In genomic region chr6:129936329-129937165, GRCh38 we compare ENCODE assay signal across 8 cellular contexts.
DNase-seq lines count a peak whose midpoint lies in the region; ATAC-seq and TF ChIP-seq lines count a peak whose summit lies in the region.

No MANE protein-coding gene starts in this region.

- DNase-seq in T-helper 2 cell, result peak in 4 of 5 experiments; percentile 3 to 54 (median 18)
- DNase-seq in T-helper 2 cell treated with Interferon-gamma antibody and Interleukin-4, amounts not matched to agents 5 μg/mL and 100 μg/mL, for 36 hours (ENCODE audit: low spot score), result no peak
- peak; percentile 50 for DNase-seq in H9
- DNase-seq in NCI-H146 treated with DMSO at 0.1 percent for 48 hours (lab: John Stamatoyannopoulos, UW; ENCODE audit: unreplicated experiment), result peak; percentile 64
- peak; percentile 49 for DNase-seq in WERI-Rb-1
- DNase-seq in epithelial cell of esophagus (ENCODE audit: low read depth), result peak; percentile 74
- DNase-seq in naive thymus-derived CD4-positive, alpha-beta T cell, result peak in 5 of 9 donors; percentile 21 to 47 (median 28)
- no peak for DNase-seq in activated T-helper 2 cell treated with anti-CD3 and anti-CD28 coated beads, Interferon-gamma antibody, Interleukin-2, Interleukin-4, amounts not matched to agents 10 μg/mL and 5 μg/mL and 100 μg/mL, durations not matched to agents 14 hours and 24 hours and 36 hours (ENCODE audit: low spot score)

- H3K4me3 Mint-ChIP-seq in T-helper 2 cell treated with Interferon-gamma antibody and Interleukin-4, amounts not matched to agents 5 μg/mL and 100 μg/mL, for 36 hours, result no peak overlapping the region
- H3K4me3 Mint-ChIP-seq in H9, result no peak overlapping the region
- no peak overlapping the region for H3K4me3 Mint-ChIP-seq in naive thymus-derived CD4-positive, alpha-beta T cell
- no peak overlapping the region for H3K4me3 Mint-ChIP-seq in activated T-helper 2 cell treated with anti-CD3 and anti-CD28 coated beads, Interferon-gamma antibody, Interleukin-2, Interleukin-4, amounts not matched to agents 10 μg/mL and 5 μg/mL and 100 μg/mL, durations not matched to agents 14 hours and 24 hours and 36 hours (ENCODE audit: low read depth)

- H3K4ac ChIP-seq in H9 (ENCODE audit: low read depth, low read length), result no peak overlapping the region

- H4K91ac ChIP-seq in H9 (ENCODE audit: insufficient read length, low read depth, low read length), result no peak overlapping the region

- H3K36me3 Mint-ChIP-seq in T-helper 2 cell treated with Interferon-gamma antibody and Interleukin-4, amounts not matched to agents 5 μg/mL and 100 μg/mL, for 36 hours (ENCODE audit: low read depth), result no peaks in the 10 kb centered on the region
- H3K36me3 Mint-ChIP-seq in H9 (ENCODE audit: insufficient read depth in 1 of 3, low read depth in 3 of 3), result no peaks in the 10 kb centered on the region
- no peaks in the 10 kb centered on the region for H3K36me3 Mint-ChIP-seq in naive thymus-derived CD4-positive, alpha-beta T cell
- H3K36me3 Mint-ChIP-seq in activated T-helper 2 cell treated with anti-CD3 and anti-CD28 coated beads, Interferon-gamma antibody, Interleukin-2, Interleukin-4, amounts not matched to agents 10 μg/mL and 5 μg/mL and 100 μg/mL, durations not matched to agents 14 hours and 24 hours and 36 hours (ENCODE audit: low read depth), result no peaks in the 10 kb centered on the region

- H4K8ac ChIP-seq in H9 (replicated peaks; ENCODE audit: insufficient read length, low read depth, low read length), result no peak overlapping the region

- H3K4me2 ChIP-seq in H9 (ENCODE audit: insufficient read depth, insufficient read length, low read length), result no peak overlapping the region

- no CpG with 5 or more reads among the region's 7 CpGs for WGBS in H9 (ENCODE audit: extremely low coverage, insufficient read length, low lambda C conversion rate)

- no peaks in the 10 kb centered on the region for H4K20me1 ChIP-seq in H9 (ENCODE audit: control insufficient read depth, insufficient read depth, insufficient read length)

- H3K56ac ChIP-seq in H9 (ENCODE audit: insufficient read length, low read depth, low read length), result no peak overlapping the region

- H3K27ac Mint-ChIP-seq in T-helper 2 cell treated with Interferon-gamma antibody and Interleukin-4, amounts not matched to agents 5 μg/mL and 100 μg/mL, for 36 hours, result no peak overlapping the region
- H3K27ac Mint-ChIP-seq in H9, result no peak overlapping the region
- no peak overlapping the region for H3K27ac Mint-ChIP-seq in naive thymus-derived CD4-positive, alpha-beta T cell
- H3K27ac Mint-ChIP-seq in activated T-helper 2 cell treated with anti-CD3 and anti-CD28 coated beads, Interferon-gamma antibody, Interleukin-2, Interleukin-4, amounts not matched to agents 10 μg/mL and 5 μg/mL and 100 μg/mL, durations not matched to agents 14 hours and 24 hours and 36 hours, result no peak overlapping the region

- H3K79me1 ChIP-seq in H9 (ENCODE audit: insufficient read depth, low read depth, low read length, poor library complexity, severe bottlenecking), result no peaks in the 10 kb centered on the region

- H2BK12ac ChIP-seq in H9 (ENCODE audit: insufficient read length, low read depth, low read length), result no peak overlapping the region

- no peak overlapping the region for H3K23ac ChIP-seq in H9 (ENCODE audit: insufficient read length, low read depth, low read length)

- peak; percentile 81 for TF ChIP-seq CTCF in H9 (conservative IDR thresholded peaks at IDR 0.05)
- peak; percentile 52; the same call in 1 of the 2 replicates for TF ChIP-seq CTCF in WERI-Rb-1 (IDR thresholded peaks at IDR 0.05; ENCODE audit: low read depth, low read length)
- TF ChIP-seq CTCF in epithelial cell of esophagus (IDR thresholded peaks at IDR 0.05; ENCODE audit: insufficient read depth, low read depth, low read length, missing control alignments), result peak; percentile 72

- no peak overlapping the region for H2BK15ac ChIP-seq in H9 (ENCODE audit: low read depth, low read length)

- POLR2A ChIA-PET in naive thymus-derived CD4-positive, alpha-beta T cell (lab: Charles Lee), result interaction anchor here (0.8 kb wide), 1 partner anchor 614 kb away, joined by 3 read pairs; no protein-coding TSS in a partner anchor

- intact Hi-C loops in naive thymus-derived CD4-positive, alpha-beta T cell (cut with micrococcal nuclease), result loop anchor here (1.0 to 5.0 kb wide), 5 partner anchors 84 to 437 kb away; no protein-coding TSS in a partner anchor
- intact Hi-C loops in activated T-helper 2 cell treated with anti-CD3 and anti-CD28 coated beads, Interferon-gamma antibody, Interleukin-2, Interleukin-4, amounts not matched to agents 10 μg/mL and 5 μg/mL and 100 μg/mL, durations not matched to agents 14 hours and 24 hours and 36 hours (cut with micrococcal nuclease), result loop anchor here (1.0 to 10.0 kb wide), 4 partner anchors 86 to 439 kb away; no protein-coding TSS in a partner anchor

- no peak overlapping the region for H2BK120ac ChIP-seq in H9 (ENCODE audit: low read depth, low read length, poor library complexity, severe bottlenecking)

- no peaks in the 10 kb centered on the region for H3K9me3 Mint-ChIP-seq in T-helper 2 cell treated with Interferon-gamma antibody and Interleukin-4, amounts not matched to agents 5 μg/mL and 100 μg/mL, for 36 hours
- no peaks in the 10 kb centered on the region for H3K9me3 Mint-ChIP-seq in H9
- peaks cover 0 to 1% (median 0%) of the 10 kb centered on the region in 11 donors for H3K9me3 Mint-ChIP-seq in naive thymus-derived CD4-positive, alpha-beta T cell
- H3K9me3 Mint-ChIP-seq in activated T-helper 2 cell treated with anti-CD3 and anti-CD28 coated beads, Interferon-gamma antibody, Interleukin-2, Interleukin-4, amounts not matched to agents 10 μg/mL and 5 μg/mL and 100 μg/mL, durations not matched to agents 14 hours and 24 hours and 36 hours, result no peaks in the 10 kb centered on the region

- peak; percentile 77 for ATAC-seq in naive thymus-derived CD4-positive, alpha-beta T cell

- H3K4me1 ChIP-seq in H9 (ENCODE audit: insufficient read depth, low read length), result no peaks in the 10 kb centered on the region
- no peaks in the 10 kb centered on the region for H3K4me1 ChIP-seq in naive thymus-derived CD4-positive, alpha-beta T cell (ENCODE audit: control insufficient read depth in 2 of 2, insufficient read depth in 2 of 2, low read length in 2 of 2)

- no peak overlapping the region for H3T11ph ChIP-seq in H9 (ENCODE audit: low read length)

- H3K27me3 Mint-ChIP-seq in T-helper 2 cell treated with Interferon-gamma antibody and Interleukin-4, amounts not matched to agents 5 μg/mL and 100 μg/mL, for 36 hours (ENCODE audit: low read depth), result peaks cover 39% of the 10 kb centered on the region
- no peaks in the 10 kb centered on the region for H3K27me3 Mint-ChIP-seq in H9 (ENCODE audit: low read depth)
- H3K27me3 Mint-ChIP-seq in naive thymus-derived CD4-positive, alpha-beta T cell, result peaks cover 19 to 32% (median 24%) of the 10 kb centered on the region in 5 donors
- peaks cover 27% of the 10 kb centered on the region for H3K27me3 Mint-ChIP-seq in activated T-helper 2 cell treated with anti-CD3 and anti-CD28 coated beads, Interferon-gamma antibody, Interleukin-2, Interleukin-4, amounts not matched to agents 10 μg/mL and 5 μg/mL and 100 μg/mL, durations not matched to agents 14 hours and 24 hours and 36 hours (ENCODE audit: low read depth)

- H3K27me3 ChIP-seq in H9 (ENCODE audit: insufficient read depth, low read length) (no peaks in the 10 kb centered on the region), WERI-Rb-1 (ENCODE audit: insufficient read depth, low read depth, severe bottlenecking) (no peaks in the 10 kb centered on the region)
- no peaks in the 10 kb centered on the region for H3K27me3 ChIP-seq in naive thymus-derived CD4-positive, alpha-beta T cell (ENCODE audit: control insufficient read depth in 2 of 2, insufficient read depth in 2 of 2, low read length in 2 of 2)

- CTCF ChIA-PET in naive thymus-derived CD4-positive, alpha-beta T cell (lab: Charles Lee), result no interaction called here

- H3K18ac ChIP-seq in H9 (ENCODE audit: insufficient read length, low read depth, low read length), result no peak overlapping the region

- H4K5ac ChIP-seq in H9 (ENCODE audit: insufficient read length, low read depth, low read length), result no peak overlapping the region

- H3K27ac ChIP-seq in H9 (ENCODE audit: insufficient read length, low read depth, low read length) (no peak overlapping the region), WERI-Rb-1 (no peak overlapping the region)
- H3K27ac ChIP-seq in naive thymus-derived CD4-positive, alpha-beta T cell (ENCODE audit: low read depth, low read length), result no peak overlapping the region

- no peak overlapping the region for H2BK20ac ChIP-seq in H9 (ENCODE audit: low read depth, low read length, poor library complexity, severe bottlenecking)

- H3K4me3 ChIP-seq in WERI-Rb-1 (ENCODE audit: low read depth, low read length) (no peak overlapping the region; the same call in 1 of the 2 replicates), epithelial cell of esophagus (ENCODE audit: low read length) (no peak overlapping the region)
- H3K4me3 ChIP-seq in naive thymus-derived CD4-positive, alpha-beta T cell (ENCODE audit: low read length), result no peak overlapping the region

- H3K79me2 ChIP-seq in H9 (ENCODE audit: insufficient read depth, low read length), result no peaks in the 10 kb centered on the region

- H3K14ac ChIP-seq in H9 (ENCODE audit: insufficient read depth, low read length), result no peak overlapping the region

- no peak overlapping the region for H2AK5ac ChIP-seq in H9 (ENCODE audit: insufficient read length, low read length)

- H2BK5ac ChIP-seq in H9 (ENCODE audit: insufficient read length, low read length), result no peak overlapping the region

- H2AFZ ChIP-seq in H9 (ENCODE audit: low read length), result no peak overlapping the region

- no peak overlapping the region for H3K9ac ChIP-seq in H9 (ENCODE audit: extremely low read depth, insufficient read length, low read length)

- H3K36me3 ChIP-seq in WERI-Rb-1, result no peaks in the 10 kb centered on the region
- no peaks in the 10 kb centered on the region for H3K36me3 ChIP-seq in naive thymus-derived CD4-positive, alpha-beta T cell (ENCODE audit: control insufficient read depth in 2 of 3, insufficient read depth in 3 of 3, low read length in 3 of 3)

- H3K23me2 ChIP-seq in H9 (ENCODE audit: insufficient read length, low read depth, low read length, poor library complexity, severe bottlenecking), result no peaks in the 10 kb centered on the region

- no peaks in the 10 kb centered on the region for H3K4me1 Mint-ChIP-seq in T-helper 2 cell treated with Interferon-gamma antibody and Interleukin-4, amounts not matched to agents 5 μg/mL and 100 μg/mL, for 36 hours (ENCODE audit: low read depth)
- peaks cover 4 to 5% of the 10 kb centered on the region in 2 experiments; a peak in 3 of 4 replicates for H3K4me1 Mint-ChIP-seq in H9
- peaks cover 0 to 3% (median 0%) of the 10 kb centered on the region in 7 donors for H3K4me1 Mint-ChIP-seq in naive thymus-derived CD4-positive, alpha-beta T cell
- peaks cover 2% of the 10 kb centered on the region for H3K4me1 Mint-ChIP-seq in activated T-helper 2 cell treated with anti-CD3 and anti-CD28 coated beads, Interferon-gamma antibody, Interleukin-2, Interleukin-4, amounts not matched to agents 10 μg/mL and 5 μg/mL and 100 μg/mL, durations not matched to agents 14 hours and 24 hours and 36 hours (ENCODE audit: low read depth)

- H3K9me3 ChIP-seq in H9 (ENCODE audit: control insufficient read depth, low read depth, low read length) (no peaks in the 10 kb centered on the region), WERI-Rb-1 (ENCODE audit: severe bottlenecking) (no peaks in the 10 kb centered on the region)
- H3K9me3 ChIP-seq in naive thymus-derived CD4-positive, alpha-beta T cell (ENCODE audit: control insufficient read depth in 2 of 3, low read length in 3 of 3), result no peaks in the 10 kb centered on the region

Comparison
In these comparisons a context has a peak if more than half of its experiments do, and no peak if none do; other contexts are left out.
1. DNase-seq: peak in T-helper 2 cell (4 of 5), H9 (single experiment), NCI-H146 treated with DMSO at 0.1 percent for 48 hours (single experiment), WERI-Rb-1 (single experiment), epithelial cell of esophagus (single experiment) and naive thymus-derived CD4-positive, alpha-beta T cell (5 of 9); none in T-helper 2 cell treated with Interferon-gamma antibody and Interleukin-4, amounts not matched to agents 5 μg/mL and 100 μg/mL, for 36 hours (single experiment) and activated T-helper 2 cell treated with anti-CD3 and anti-CD28 coated beads, Interferon-gamma antibody, Interleukin-2, Interleukin-4, amounts not matched to agents 10 μg/mL and 5 μg/mL and 100 μg/mL, durations not matched to agents 14 hours and 24 hours and 36 hours (single experiment).
2. Peak in every context shown above with its lines, with median percentiles within 50 percentile points of each other: CTCF ChIP-seq.